Comparison of ENCODE assay signal across 26 cellular contexts in genomic region chr6:124812067-124812466, GRCh38.
"Had no signal": no experiment of that assay in that cellular context is flagged by ENCODE, and none has a peak within 500 bp of the region (broad histone marks: within the 10 kb centered on the region; RNA-seq: fewer than 3 reads in every experiment).

No MANE protein-coding gene starts in this region.

- H3K4me3 ChIP-seq: ascending aorta, gastrocnemius medialis, ovary, skin epidermis, thoracic aorta had no signal

- H3K4me1 ChIP-seq: ascending aorta had no signal

- H3K27me3 ChIP-seq: ascending aorta, gastrocnemius medialis, ovary had no signal

- ATAC-seq: effector memory CD8-positive, alpha-beta T cell; gastrocnemius medialis; left colon; sciatic nerve; stimulated activated naive CD8-positive, alpha-beta T cell treated with anti-CD3 and anti-CD28 coated beads, Interleukin-15, Interleukin-2, amounts not matched to agents 100 U/mL and 50 U/mL, for 24 hours; WTC11 had no signal

- H3K36me3 ChIP-seq: ascending aorta, gastrocnemius medialis, ovary, thoracic aorta had no signal

- H3K9me3 ChIP-seq: ascending aorta, gastrocnemius medialis, ovary, thoracic aorta had no signal

- H3K27ac ChIP-seq: ascending aorta, gastrocnemius medialis, ovary, skin epidermis, thoracic aorta had no signal

- DNase-seq: activated CD4-positive, alpha-beta memory T cell treated with anti-CD3 and anti-CD28 coated beads, Interleukin-2, amount 10 ng/mL, durations not matched to agents 7 days and 5 days; activated CD4-positive, alpha-beta T cell treated with anti-CD3 and anti-CD28 coated beads for 1 hour; activated CD4-positive, alpha-beta T cell treated with anti-CD3 and anti-CD28 coated beads, Interleukin-2, amount 10 ng/mL, durations not matched to agents 7 days and 5 days; activated CD8-positive, alpha-beta memory T cell treated with anti-CD3 and anti-CD28 coated beads, Interleukin-2, amount 50 U/mL, for 48 hours; activated gamma-delta T cell; activated naive CD4-positive, alpha-beta T cell treated with anti-CD3 and anti-CD28 coated beads, Interleukin-2, amount 10 ng/mL, durations not matched to agents 7 days and 5 days; activated naive CD8-positive, alpha-beta T cell treated with anti-CD3 and anti-CD28 coated beads, Interleukin-2, amount 10 ng/mL, durations not matched to agents 7 days and 5 days; activated T-cell treated with anti-CD3 and anti-CD28 coated beads, Interleukin-2, amount 50 U/mL, for 24 hours; cortex of kidney; effector memory CD8-positive, alpha-beta T cell; gastrocnemius medialis; glutamatergic neuron; kidney; left colon; naive B cell; nephron progenitor cell; ovary; stimulated activated CD4-positive, alpha-beta T cell treated with anti-CD3 and anti-CD28 coated beads, Interleukin-12 subunit alpha, Interleukin-12 subunit beta, amount 100 ng/mL, for 4 hours; stimulated activated CD4-positive, alpha-beta T cell treated with anti-CD3 and anti-CD28 coated beads, Interleukin-4, amount 100 ng/mL, for 1 hour; stimulated activated naive CD8-positive, alpha-beta T cell treated with anti-CD3 and anti-CD28 coated beads, Interleukin-15, Interleukin-2, amounts not matched to agents 100 U/mL and 50 U/mL, for 24 hours; trophoblast cell had no signal
